ENCODE assay signal across 8 cellular contexts in genomic region chr19:35268546-35269424, GRCh38. TPM values are rescaled to one million over a fixed set of nuclear protein-coding genes. Genes with fewer than 3 reads are reported as not detected.
DNase-seq lines count a peak whose midpoint lies in the region; ATAC-seq lines count a peak whose summit lies in the region.

Gene USF2, plus strand, starts transcription at chr19:35268962. Its CDS starts 140 bp downstream, at chr19:35269102.

- peak; percentile 2 for ATAC-seq in HG03064 (IDR thresholded peaks at IDR 0.05; ENCODE audit: low read depth, unreplicated experiment)

- H3K9me3 Mint-ChIP-seq in activated CD4-positive, alpha-beta T cell treated with anti-CD3 and anti-CD28 coated beads, Interleukin-2, amount 10 ng/mL, durations not matched to agents 24 days and 14 days: no peaks in the 10 kb centered on the region

- peak; percentile 22 to 55 for DNase-seq in SHP77 (lab: John Stamatoyannopoulos, UW)
- DNase-seq in SHP77 treated with DMSO at 0.1 percent for 48 hours (lab: John Stamatoyannopoulos, UW): no peak
- DNase-seq in NCI-H226: peak; percentile 54
- peak; percentile 89 for DNase-seq in activated CD4-positive, alpha-beta T cell treated with anti-CD3 and anti-CD28 coated beads, Interleukin-2, amount 10 ng/mL, durations not matched to agents 24 days and 14 days
- DNase-seq in dermis blood vessel endothelial cell: peak; percentile 74
- peak; percentile 92 for DNase-seq in left kidney (ENCODE audit: low read depth, low spot score)
- DNase-seq in stimulated activated CD4-positive, alpha-beta T cell treated with anti-CD3 and anti-CD28 coated beads, Interleukin-4, amount 100 ng/mL, for 1 hour: peak; percentile 68

- H3K27me3 Mint-ChIP-seq in activated CD4-positive, alpha-beta T cell treated with anti-CD3 and anti-CD28 coated beads, Interleukin-2, amount 10 ng/mL, durations not matched to agents 24 days and 14 days: no peaks in the 10 kb centered on the region

- H3K4me3 Mint-ChIP-seq in activated CD4-positive, alpha-beta T cell treated with anti-CD3 and anti-CD28 coated beads, Interleukin-2, amount 10 ng/mL, durations not matched to agents 24 days and 14 days: peak within 1 kb of the TSS; percentile 91

- H3K27ac Mint-ChIP-seq in activated CD4-positive, alpha-beta T cell treated with anti-CD3 and anti-CD28 coated beads, Interleukin-2, amount 10 ng/mL, durations not matched to agents 24 days and 14 days: peak within 1 kb of the TSS; percentile 94

- intact Hi-C loops in activated CD4-positive, alpha-beta T cell treated with anti-CD3 and anti-CD28 coated beads, Interleukin-2, amount 10 ng/mL, durations not matched to agents 24 days and 14 days (cut with micrococcal nuclease): loop anchor here (1.0 to 2.0 kb wide), 3 partner anchors 79 to 127 kb away; partner anchors contain the start of genes FFAR1 and FXYD5

- H3K4me1 Mint-ChIP-seq in activated CD4-positive, alpha-beta T cell treated with anti-CD3 and anti-CD28 coated beads, Interleukin-2, amount 10 ng/mL, durations not matched to agents 24 days and 14 days: peaks cover 15% of the 10 kb centered on the region

- H3K36me3 Mint-ChIP-seq in activated CD4-positive, alpha-beta T cell treated with anti-CD3 and anti-CD28 coated beads, Interleukin-2, amount 10 ng/mL, durations not matched to agents 24 days and 14 days (ENCODE audit: low read depth): peaks cover 46% of the 10 kb centered on the region

RNA-seq across cellular contexts. Expression of gene USF2, which starts in this region (rescaled TPM):
- total RNA-seq in activated CD4-positive, alpha-beta T cell treated with anti-CD3 and anti-CD28 coated beads, Interleukin-2, amount 10 ng/mL, durations not matched to agents 24 days and 14 days: 147 TPM in 2 replicates
- total RNA-seq in dermis blood vessel endothelial cell: 47.5 and 58.2 TPM in 2 replicates
